Comparison of ENCODE assay signal across 20 cellular contexts in the genomic region with DNA sequence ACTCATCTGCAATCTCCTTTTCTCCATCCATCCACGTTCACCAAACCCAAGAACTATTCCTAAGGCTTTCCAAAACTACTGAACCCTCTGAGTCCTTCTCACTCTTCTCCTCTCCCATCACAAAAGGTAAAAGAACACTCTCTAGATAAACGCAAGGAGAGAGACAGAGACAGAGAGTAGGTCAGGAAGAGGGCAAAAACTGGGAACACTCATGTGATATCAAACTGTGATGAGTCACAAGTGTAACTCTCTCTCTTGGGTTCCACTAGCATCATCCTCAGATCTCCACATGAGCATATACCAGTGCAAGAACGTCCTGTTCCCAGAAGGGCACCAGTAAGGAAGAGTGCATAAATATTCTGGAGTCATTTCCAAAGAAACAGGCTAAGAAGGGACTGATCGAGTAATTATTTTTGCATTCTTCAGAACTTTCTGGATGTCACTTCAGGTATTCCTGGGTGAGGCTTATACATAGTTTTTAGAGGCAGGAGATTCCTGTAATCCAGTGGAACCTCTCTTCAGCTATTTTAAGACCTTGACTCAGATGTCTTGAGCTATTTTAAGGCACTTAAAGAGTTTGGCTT. TPM values are rescaled to one million over a fixed set of nuclear protein-coding genes. Genes with fewer than 3 reads are reported as not detected.
DNase-seq lines count a peak whose midpoint lies in the region; ATAC-seq and TF ChIP-seq lines count a peak whose summit lies in the region.
"Had no signal": no experiment of that assay in that cellular context is flagged by ENCODE, and none has a peak within 500 bp of the region (broad histone marks: within the 10 kb centered on the region; RNA-seq: fewer than 3 reads in every experiment).

No MANE protein-coding gene starts in this region.

- DNase-seq in DMS53 (lab: John Stamatoyannopoulos, UW) (peak; percentile 30), DMS53 treated with DMSO at 0.1 percent for 48 hours (lab: John Stamatoyannopoulos, UW; ENCODE audit: unreplicated experiment) (no peak), cardiac fibroblast (ENCODE audit: low read depth in 2 of 2) (peak; percentile 37 to 79), iris pigment epithelial cell (ENCODE audit: low read depth) (peak; percentile 76), SK-N-DZ (ENCODE audit: low spot score) (no peak), HuH-7 (ENCODE audit: low spot score) (no peak)
- DNase-seq in activated naive CD4-positive, alpha-beta T cell treated with anti-CD3 and anti-CD28 coated beads, Interleukin-2, amount 50 U/mL, for 16 hours, result no peak
- DNase-seq: activated CD4-positive, alpha-beta memory T cell treated with anti-CD3 and anti-CD28 coated beads for 36 hours; activated naive CD8-positive, alpha-beta T cell treated with anti-CD3 and anti-CD28 coated beads for 36 hours; activated T-cell treated with anti-CD3 and anti-CD28 coated beads, Interleukin-2, amount 50 U/mL, for 4 hours; central memory CD4-positive, alpha-beta T cell; effector CD8-positive, alpha-beta T cell; left ventricle myocardium superior; naive B cell; NCI-H1417 treated with DMSO at 0.1 percent for 48 hours; NCI-H2171 treated with DMSO at 0.1 percent for 48 hours; NCI-H774; thyroid gland had no signal

- ATAC-seq in GM21360 (IDR thresholded peaks at IDR 0.05; ENCODE audit: unreplicated experiment), result no peak
- ATAC-seq: activated T-cell treated with anti-CD3 and anti-CD28 coated beads, Interleukin-2, amount 50 U/mL, for 4 hours; left ventricle myocardium superior had no signal

- TF ChIP-seq CTCF in cardiac fibroblast (IDR thresholded peaks at IDR 0.05; ENCODE audit: low read depth, low read length), result no peak

- no peak overlapping the region for H3K4me3 ChIP-seq in cardiac fibroblast (replicated peaks in 1 of 2; ENCODE audit: low read depth in 2 of 2, low read length in 2 of 2)
- H3K4me3 ChIP-seq: BLaER1, thyroid gland had no signal

RNA-seq across cellular contexts. Expression of a gene that starts 47.3 kb away (rescaled TPM):
- polyA plus RNA-seq in SK-N-DZ (2014; cell fraction: cytosol; rRNA removed), result 6.5 and 9.2 TPM in 2 replicates
- polyA plus RNA-seq in SK-N-DZ (2014; cell fraction: nucleus; rRNA removed), result 21.8 and 23.8 TPM in 2 replicates

Comparison
In these comparisons a context has a peak if more than half of its experiments do, and no peak if none do; other contexts are left out.
1. DNase-seq: peak in DMS53 (single experiment), cardiac fibroblast (2 of 2) and iris pigment epithelial cell (single experiment); none in DMS53 treated with DMSO at 0.1 percent for 48 hours (single experiment), SK-N-DZ (single experiment), activated naive CD4-positive, alpha-beta T cell treated with anti-CD3 and anti-CD28 coated beads, Interleukin-2, amount 50 U/mL, for 16 hours (single experiment) and HuH-7 (single experiment).